Comparison of ENCODE assay signal across 8 cellular contexts in genomic region chr17:49997773-49998703, GRCh38. TPM values are rescaled to one million over a fixed set of nuclear protein-coding genes. Genes with fewer than 3 reads are reported as not detected.
DNase-seq lines count a peak whose midpoint lies in the region; ATAC-seq and TF ChIP-seq lines count a peak whose summit lies in the region.

No MANE protein-coding gene starts in this region.

- DNase-seq in GM10248 (ENCODE audit: extremely low spot score), result peak; percentile 90
- peak; percentile 94 for DNase-seq in NCI-H69 (lab: John Stamatoyannopoulos, UW)
- DNase-seq in activated CD4-positive, alpha-beta T cell treated with anti-CD3 and anti-CD28 coated beads, Interleukin-2, amount 50 U/mL, for 24 hours (ENCODE audit: low read depth in 1 of 2, low spot score in 1 of 2), result peak; percentile 67 to 83
- peak in 9 of 10 donors; percentile 56 to 83 (median 63) for DNase-seq in dorsolateral prefrontal cortex
- DNase-seq in lung microvascular endothelial cell (ENCODE audit: low read depth in 2 of 2), result peak; percentile 83 to 90
- DNase-seq in stimulated activated CD4-positive, alpha-beta T cell treated with anti-CD3 and anti-CD28 coated beads, TNF-alpha, amount 100 ng/mL, for 48 hours (ENCODE audit: low read depth in 3 of 3), result peak; percentile 72 to 82 (median 82)

- POLR2A ChIA-PET in GM10248 (lab: Yijun Ruan, JAX), result no interaction called here

- CTCF ChIA-PET in GM10248 (lab: Yijun Ruan, JAX), result interaction anchor here (0.6 to 7.8 kb wide), 75 partner anchors 8 to 583 kb away, joined by 3 to 171 read pairs (median 5); partner anchors contain the start of genes ITGA3, PDK2, PHB1 and SLC35B1

- no peak overlapping the region for H3K4me3 ChIP-seq in dorsolateral prefrontal cortex

- H3K27ac ChIP-seq in dorsolateral prefrontal cortex, result no peak overlapping the region

- TF ChIP-seq CTCF in GM10248 (IDR thresholded peaks at IDR 0.05; ENCODE audit: control extremely low read depth, extremely low read depth, low read depth, missing control alignments) (peak; percentile 85), dorsolateral prefrontal cortex (IDR thresholded peaks at IDR 0.05 in 54 of 56, conservative IDR thresholded peaks at IDR 0.05 in 2 of 56; ENCODE audit: low read depth in 1 of 56, partially characterized antibody in 56 of 56) (peak; percentile 84 to 99 (median 94))

- H3K27me3 ChIP-seq in dorsolateral prefrontal cortex, result peaks cover 0 to 98% (median 84%) of the 10 kb centered on the region in 45 donors

- ATAC-seq in HG03565 (IDR thresholded peaks at IDR 0.05; ENCODE audit: unreplicated experiment), result peak; percentile 51
- ATAC-seq in GM18858 (IDR thresholded peaks at IDR 0.05; ENCODE audit: unreplicated experiment), result no peak

- intact Hi-C loops in dorsolateral prefrontal cortex (cut with DNase I), result loop anchor here (1.0 to 10.0 kb wide), 7 partner anchors 117 to 433 kb away; partner anchors contain the start of gene SLC35B1 (in 1 of the 2)

RNA-seq across cellular contexts. Expression of gene DLX3, which starts 3.0 kb away (rescaled TPM):
- total RNA-seq in dorsolateral prefrontal cortex, result under 1 TPM in 49 of 120 experiments, not detected in 71; 0.14 to 0.93 (median 0.37) TPM
- total RNA-seq in lung microvascular endothelial cell, result not detected in 2 replicates

RNA-seq across cellular contexts. Expression of gene DLX4, which starts 29.0 kb away (rescaled TPM):
- total RNA-seq in dorsolateral prefrontal cortex, result 1 to 10 TPM in 20 of 120 experiments, under 1 TPM in 41, not detected in 59; 0.27 to 2.5 (median 0.76) TPM
- total RNA-seq in lung microvascular endothelial cell, result not detected in 2 replicates

RNA-seq across cellular contexts. Expression of gene ITGA3, which starts 57.9 kb away (rescaled TPM):
- 10 to 100 TPM; 12.7 to 53.3 (median 33.2) TPM for total RNA-seq in dorsolateral prefrontal cortex
- 112 and 162 TPM in 2 replicates for total RNA-seq in lung microvascular endothelial cell
